7 cellular contexts compared by ENCODE assay signal in the genomic region with DNA sequence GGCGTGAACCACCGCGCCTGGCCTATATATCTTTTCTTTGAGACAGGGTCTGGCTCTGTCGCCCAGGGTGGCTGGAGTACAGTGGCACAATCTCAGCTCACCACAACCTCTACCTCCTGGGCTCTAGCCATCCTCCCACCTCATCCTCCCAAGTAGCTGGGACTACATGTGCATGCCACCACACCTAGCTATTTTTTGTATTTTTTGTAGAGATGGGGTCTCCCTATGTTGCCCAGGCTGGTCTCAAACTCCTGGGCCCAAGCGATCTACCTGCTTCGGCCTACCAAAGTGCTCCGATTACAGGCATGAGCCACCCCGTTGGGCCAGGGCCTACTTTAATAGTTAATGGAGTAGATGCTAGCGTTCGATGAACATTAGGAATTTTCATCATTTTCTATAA. TPM values are rescaled to one million over a fixed set of nuclear protein-coding genes. Genes with fewer than 3 reads are reported as not detected.
DNase-seq lines count a peak whose midpoint lies in the region; ATAC-seq, FAIRE-seq and TF ChIP-seq lines count a peak whose summit lies in the region.
"Had no signal": no experiment of that assay in that cellular context is flagged by ENCODE, and none has a peak within 500 bp of the region (broad histone marks: within the 10 kb centered on the region; RNA-seq: fewer than 3 reads in every experiment).

No MANE protein-coding gene starts in this region.

- no peak for FAIRE-seq in urothelium cell line (lab: Jason Lieb, UNC)

- H3K27ac ChIP-seq in cardiac muscle cell (peak overlapping the region; percentile 99), tibial nerve (peak overlapping the region in 3 of 4 donors; percentile 93 to 97 (median 94))

- H3K36me3 ChIP-seq in cardiac muscle cell: peaks cover 8% of the 10 kb centered on the region
- H3K36me3 ChIP-seq in tibial nerve: peaks cover 3 to 39% (median 4%) of the 10 kb centered on the region in 3 donors

- H3K27me3 ChIP-seq in cardiac muscle cell (no peaks in the 10 kb centered on the region), tibial nerve (no peaks in the 10 kb centered on the region)

- WGBS in tibial nerve, 2 donors: 86 to 87% methylated on average over 10 of the region's 10 CpGs

- no peak for TF ChIP-seq POLR2A in tibial nerve (IDR thresholded peaks at IDR 0.05)

- intact Hi-C loops in left cardiac atrium (cut with DNase I): no loop called here

- H3K4me1 ChIP-seq in cardiac muscle cell (ENCODE audit: low read depth) (peaks cover 7% of the 10 kb centered on the region), tibial nerve (peaks cover 0 to 58% (median 31%) of the 10 kb centered on the region in 4 donors)

- no peak for ATAC-seq in left cardiac atrium

- DNase-seq in cardiac muscle cell (ENCODE audit: low read depth in 1 of 2, low spot score in 1 of 2) (no peak), left cardiac atrium (no peak), fibroblast of peridontal ligament (ENCODE audit: extremely low read depth) (peak; percentile 4), tibial nerve (ENCODE audit: low spot score in 2 of 2) (no peak), urothelium cell line (ENCODE audit: low spot score) (no peak), HPDE6-E6E7 (ENCODE audit: extremely low spot score) (no peak)

- H3K4me3 ChIP-seq in cardiac muscle cell: no peak overlapping the region
- H3K4me3 ChIP-seq in tibial nerve: peak overlapping the region in 3 of 4 donors; percentile 68 to 90 (median 68)

- TF ChIP-seq CTCF in cardiac muscle cell (IDR thresholded peaks at IDR 0.05; ENCODE audit: low read depth, low read length): no peak
- no peak for TF ChIP-seq CTCF in tibial nerve (IDR thresholded peaks at IDR 0.05)

- H3K9me3 ChIP-seq in cardiac muscle cell (ENCODE audit: low read depth) (no peaks in the 10 kb centered on the region), tibial nerve (no peaks in the 10 kb centered on the region)

- no peak for TF ChIP-seq EP300 in tibial nerve (IDR thresholded peaks at IDR 0.05)

RNA-seq across cellular contexts. Expression of a gene that starts 3.4 kb away (rescaled TPM):
- total RNA-seq in cardiac muscle cell (43.4 and 68.6 TPM in 2 replicates), left cardiac atrium (10 to 100 TPM; 33.8 to 53.6 TPM), tibial nerve (100 to 1,000 TPM in 1 of 4 donors, 10 to 100 TPM in 3; 56.1 to 120 (median 77.6) TPM)
- polyA plus RNA-seq in cardiac muscle cell: 20.1 and 20.5 TPM in 2 replicates

RNA-seq across cellular contexts. Expression of a gene that starts 14.2 kb away (rescaled TPM):
- total RNA-seq in cardiac muscle cell (307 and 371 TPM in 2 replicates), left cardiac atrium (100 to 1,000 TPM; 112 to 122 TPM), tibial nerve (100 to 1,000 TPM; 328 to 649 (median 501) TPM)
- polyA plus RNA-seq in cardiac muscle cell: 175 and 218 TPM in 2 replicates

RNA-seq across cellular contexts. Expression of a gene that starts 17.0 kb away (rescaled TPM):
- 44.8 and 73.6 TPM in 2 replicates for total RNA-seq in cardiac muscle cell
- 88.3 and 103 TPM in 2 replicates for polyA plus RNA-seq in cardiac muscle cell
- 10 to 100 TPM; 51.2 to 52.5 TPM for total RNA-seq in left cardiac atrium
- total RNA-seq in tibial nerve: 10 to 100 TPM; 22.6 to 40.4 (median 36.3) TPM

RNA-seq across cellular contexts. Expression of a gene that starts 23.9 kb away (rescaled TPM):
- total RNA-seq in cardiac muscle cell (17.2 and 32.7 TPM in 2 replicates), left cardiac atrium (1 to 10 TPM; 1.4 to 2.3 TPM), tibial nerve (1 to 10 TPM; 1.2 to 7.5 (median 5.7) TPM)
- polyA plus RNA-seq in cardiac muscle cell: 25.6 and 29.6 TPM in 2 replicates

RNA-seq across cellular contexts. Expression of a gene that starts 31.3 kb away (rescaled TPM):
- total RNA-seq in cardiac muscle cell: not detected in 2 replicates
- polyA plus RNA-seq in cardiac muscle cell: not detected in 2 replicates
- total RNA-seq in left cardiac atrium: not detected
- under 1 TPM in 1 of 4 donors, not detected in 3; 0.21 TPM for total RNA-seq in tibial nerve
- total RNA-seq: T-helper 2 cell treated with Interferon-gamma antibody and Interleukin-4, amounts not matched to agents 100 ng/mL and 5 ng/mL, for 36 hours had no signal
